Comparison of ENCODE assay signal across 13 cellular contexts in genomic region chr7:72492446-72492845, GRCh38.
DNase-seq lines count a peak whose midpoint lies in the region; ATAC-seq and TF ChIP-seq lines count a peak whose summit lies in the region.
"Had no signal": no experiment of that assay in that cellular context is flagged by ENCODE, and none has a peak within 500 bp of the region (broad histone marks: within the 10 kb centered on the region; RNA-seq: fewer than 3 reads in every experiment).

No MANE protein-coding gene starts in this region.

- H3K27ac Mint-ChIP-seq in activated T-cell treated with anti-CD3 and anti-CD28 coated beads, Interleukin-2, amount 50 U/mL, for 24 hours: no peak overlapping the region
- H3K27ac Mint-ChIP-seq: CD8-positive, alpha-beta memory T cell; T-helper 1 cell treated with Interleukin-12 subunit alpha and Interleukin-12 subunit beta and Interleukin-4 antibody, amounts not matched to agents 30 μg/mL and 1 μg/mL, for 36 hours had no signal

- no peaks in the 10 kb centered on the region for H3K4me1 ChIP-seq in sigmoid colon

- ATAC-seq in left ventricle myocardium superior: peak; percentile 97
- no peak for ATAC-seq in sciatic nerve

- no peak for TF ChIP-seq CTCF in sigmoid colon (IDR thresholded peaks at IDR 0.05)

- H3K36me3 Mint-ChIP-seq in activated T-cell treated with anti-CD3 and anti-CD28 coated beads, Interleukin-2, amount 50 U/mL, for 24 hours (ENCODE audit: low read depth): no peaks in the 10 kb centered on the region
- H3K36me3 Mint-ChIP-seq: CD8-positive, alpha-beta memory T cell had no signal

- no peaks in the 10 kb centered on the region for H3K27me3 ChIP-seq in sigmoid colon

- no peak for TF ChIP-seq POLR2A in sigmoid colon (IDR thresholded peaks at IDR 0.05)

- H3K27ac ChIP-seq in sigmoid colon: no peak overlapping the region

- no peak overlapping the region for H3K4me3 Mint-ChIP-seq in activated T-cell treated with anti-CD3 and anti-CD28 coated beads, Interleukin-2, amount 50 U/mL, for 24 hours
- H3K4me3 Mint-ChIP-seq: CD8-positive, alpha-beta memory T cell; T-helper 1 cell treated with Interleukin-12 subunit alpha and Interleukin-12 subunit beta and Interleukin-4 antibody, amounts not matched to agents 30 μg/mL and 1 μg/mL, for 36 hours had no signal

- WGBS in sigmoid colon, 2 donors: 87 to 88% methylated on average over 8 of the region's 8 CpGs

- intact Hi-C loops in left ventricle myocardium superior (cut with micrococcal nuclease) (no loop called here), sigmoid colon (cut with DNase I) (no loop called here), sciatic nerve (cut with DNase I) (no loop called here)

- peaks cover 13% of the 10 kb centered on the region for H3K9me3 Mint-ChIP-seq in activated T-cell treated with anti-CD3 and anti-CD28 coated beads, Interleukin-2, amount 50 U/mL, for 24 hours

- DNase-seq in NCI-H1092 (lab: John Stamatoyannopoulos, UW): peak; percentile 25
- DNase-seq in NCI-H2227 treated with DMSO at 0.1 percent for 48 hours (lab: John Stamatoyannopoulos, UW): peak; percentile 72
- peak; percentile 34 for DNase-seq in ecto neural progenitor cell (ENCODE audit: low spot score)
- DNase-seq in left ventricle myocardium superior: peak; percentile 89
- no peak for DNase-seq in activated T-cell treated with anti-CD3 and anti-CD28 coated beads, Interleukin-2, amount 50 U/mL, for 24 hours
- DNase-seq in sigmoid colon: no peak
- DNase-seq in sciatic nerve (ENCODE audit: low spot score): no peak
- no peak for DNase-seq in HuH-7 (ENCODE audit: low spot score)
- DNase-seq: CD8-positive, alpha-beta memory T cell; DMS153; HCEC 1CT; NCI-H1930 had no signal

- no peak for TF ChIP-seq EP300 in sigmoid colon (IDR thresholded peaks at IDR 0.05)

- no peak overlapping the region for H3K4me3 ChIP-seq in sigmoid colon

- H3K9me3 ChIP-seq in sigmoid colon: peaks cover 0 to 3% (median under 1%) of the 10 kb centered on the region in 4 donors

- H3K27me3 Mint-ChIP-seq in activated T-cell treated with anti-CD3 and anti-CD28 coated beads, Interleukin-2, amount 50 U/mL, for 24 hours: peaks cover 6% of the 10 kb centered on the region
- H3K27me3 Mint-ChIP-seq: CD8-positive, alpha-beta memory T cell had no signal

- no peaks in the 10 kb centered on the region for H3K36me3 ChIP-seq in sigmoid colon

- no peaks in the 10 kb centered on the region for H3K4me1 Mint-ChIP-seq in activated T-cell treated with anti-CD3 and anti-CD28 coated beads, Interleukin-2, amount 50 U/mL, for 24 hours (ENCODE audit: low read depth)
- H3K4me1 Mint-ChIP-seq: CD8-positive, alpha-beta memory T cell had no signal

Comparison
In these comparisons a context has a peak if more than half of its experiments do, and no peak if none do; other contexts are left out.
1. DNase-seq: peak in NCI-H1092 (single experiment), NCI-H2227 treated with DMSO at 0.1 percent for 48 hours (single experiment), ecto neural progenitor cell (single experiment) and left ventricle myocardium superior (single experiment); none in activated T-cell treated with anti-CD3 and anti-CD28 coated beads, Interleukin-2, amount 50 U/mL, for 24 hours (single experiment), sigmoid colon (single experiment), sciatic nerve (single experiment) and HuH-7 (single experiment).